In genomic region chr11:21474529-21474928, GRCh38 we compare ENCODE assay signal across 6 cellular contexts.
"Had no signal": no experiment of that assay in that cellular context is flagged by ENCODE, and none has a peak within 500 bp of the region (broad histone marks: within the 10 kb centered on the region; RNA-seq: fewer than 3 reads in every experiment).

No MANE protein-coding gene starts in this region.

- H2AFZ ChIP-seq: GM23338 had no signal

- ATAC-seq: GM23338, HepG2 had no signal

- DNase-seq: H9, HCEC 1CT, KBM-7 had no signal

- H3K4me3 ChIP-seq: GM23338 had no signal

- H3K4me2 ChIP-seq: GM23338 had no signal

- H3K27ac ChIP-seq: HL-60 had no signal
